In the genomic region with DNA sequence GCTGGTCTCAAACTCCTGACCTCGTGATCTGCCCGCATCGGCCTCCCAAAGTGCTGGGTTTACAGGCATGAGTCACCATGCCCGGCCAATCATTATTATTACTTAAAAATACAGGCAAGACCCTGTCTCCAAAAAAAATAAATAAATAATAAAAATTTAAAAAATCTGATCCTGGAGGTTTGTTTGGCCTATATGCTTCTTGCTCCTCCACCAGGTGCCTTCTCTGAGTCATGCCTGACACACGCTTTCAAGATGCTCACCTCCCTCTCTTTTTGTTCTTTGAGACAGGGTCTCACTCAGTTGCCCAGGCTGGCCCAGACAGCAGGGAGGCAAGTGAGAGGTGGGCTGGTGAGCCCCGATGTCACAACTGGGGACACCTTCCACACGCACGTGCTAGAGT, we compare ENCODE assay signal across 21 cellular contexts.
"Had no signal": no experiment of that assay in that cellular context is flagged by ENCODE, and none has a peak within 500 bp of the region (broad histone marks: within the 10 kb centered on the region; RNA-seq: fewer than 3 reads in every experiment).

No MANE protein-coding gene starts in this region.

- H3K4me3 Mint-ChIP-seq: endodermal cell; natural killer cell; stimulated activated naive B cell treated with anti-CD40 and anti-IgM and Interleukin-4, amounts not matched to agents 10 μg/mL and 1 μg/mL and 100 μg/mL, for 72 hours; stimulated activated naive CD8-positive, alpha-beta T cell treated with anti-CD3 and anti-CD28 coated beads, Interleukin-15, amount 100 ng/mL, for 72 hours had no signal

- DNase-seq: effector CD4-positive, alpha-beta T cell; endodermal cell; gastrocnemius medialis; heart right ventricle; hypothalamus; mammary epithelial cell; natural killer cell; occipital lobe; pancreas; psoas muscle; retina; stimulated activated CD4-positive, alpha-beta T cell treated with anti-CD3 and anti-CD28 coated beads, Interleukin-2, amount 100 ng/mL, for 24 hours; stimulated activated CD4-positive, alpha-beta T cell treated with anti-CD3 and anti-CD28 coated beads, Interleukin-4, amount 100 ng/mL, for 4 hours; stimulated activated naive B cell treated with anti-CD40 and anti-IgM and Interleukin-4, amounts not matched to agents 10 μg/mL and 1 μg/mL and 100 μg/mL, for 72 hours; stimulated activated naive CD8-positive, alpha-beta T cell treated with anti-CD3 and anti-CD28 coated beads, Interleukin-15, amount 100 ng/mL, for 72 hours; testis had no signal

- H3K27me3 ChIP-seq: gastrocnemius medialis, heart right ventricle, pancreas, testis, tibial nerve had no signal

- H3K4me3 ChIP-seq: coronary artery, gastrocnemius medialis, heart right ventricle, pancreas, psoas muscle, skin epidermis, testis, tibial nerve had no signal

- H3K4me1 ChIP-seq: pancreas, testis, tibial nerve had no signal

- H3K36me3 ChIP-seq: gastrocnemius medialis, pancreas had no signal

- H3K27me3 Mint-ChIP-seq: stimulated activated naive B cell treated with anti-CD40 and anti-IgM and Interleukin-4, amounts not matched to agents 10 μg/mL and 1 μg/mL and 100 μg/mL, for 72 hours; stimulated activated naive CD8-positive, alpha-beta T cell treated with anti-CD3 and anti-CD28 coated beads, Interleukin-15, amount 100 ng/mL, for 72 hours had no signal

- ATAC-seq: esophagus mucosa; gastrocnemius medialis; natural killer cell; pancreas; sciatic nerve; stimulated activated naive B cell treated with anti-CD40 and anti-IgM and Interleukin-4, amounts not matched to agents 10 μg/mL and 1 μg/mL and 100 μg/mL, for 72 hours; stimulated activated naive CD8-positive, alpha-beta T cell treated with anti-CD3 and anti-CD28 coated beads, Interleukin-15, amount 100 ng/mL, for 72 hours had no signal

- H3K9me3 ChIP-seq: gastrocnemius medialis, heart right ventricle, pancreas, psoas muscle, testis, tibial nerve had no signal

- H3K27ac Mint-ChIP-seq: endodermal cell; natural killer cell; stimulated activated naive B cell treated with anti-CD40 and anti-IgM and Interleukin-4, amounts not matched to agents 10 μg/mL and 1 μg/mL and 100 μg/mL, for 72 hours; stimulated activated naive CD8-positive, alpha-beta T cell treated with anti-CD3 and anti-CD28 coated beads, Interleukin-15, amount 100 ng/mL, for 72 hours had no signal

- H3K27ac ChIP-seq: coronary artery, heart right ventricle, pancreas, psoas muscle, skin epidermis, testis, tibial nerve had no signal

- H3K9me3 Mint-ChIP-seq: endodermal cell; natural killer cell; stimulated activated naive B cell treated with anti-CD40 and anti-IgM and Interleukin-4, amounts not matched to agents 10 μg/mL and 1 μg/mL and 100 μg/mL, for 72 hours; stimulated activated naive CD8-positive, alpha-beta T cell treated with anti-CD3 and anti-CD28 coated beads, Interleukin-15, amount 100 ng/mL, for 72 hours had no signal

- H3K36me3 Mint-ChIP-seq: natural killer cell had no signal
